In the genomic region with DNA sequence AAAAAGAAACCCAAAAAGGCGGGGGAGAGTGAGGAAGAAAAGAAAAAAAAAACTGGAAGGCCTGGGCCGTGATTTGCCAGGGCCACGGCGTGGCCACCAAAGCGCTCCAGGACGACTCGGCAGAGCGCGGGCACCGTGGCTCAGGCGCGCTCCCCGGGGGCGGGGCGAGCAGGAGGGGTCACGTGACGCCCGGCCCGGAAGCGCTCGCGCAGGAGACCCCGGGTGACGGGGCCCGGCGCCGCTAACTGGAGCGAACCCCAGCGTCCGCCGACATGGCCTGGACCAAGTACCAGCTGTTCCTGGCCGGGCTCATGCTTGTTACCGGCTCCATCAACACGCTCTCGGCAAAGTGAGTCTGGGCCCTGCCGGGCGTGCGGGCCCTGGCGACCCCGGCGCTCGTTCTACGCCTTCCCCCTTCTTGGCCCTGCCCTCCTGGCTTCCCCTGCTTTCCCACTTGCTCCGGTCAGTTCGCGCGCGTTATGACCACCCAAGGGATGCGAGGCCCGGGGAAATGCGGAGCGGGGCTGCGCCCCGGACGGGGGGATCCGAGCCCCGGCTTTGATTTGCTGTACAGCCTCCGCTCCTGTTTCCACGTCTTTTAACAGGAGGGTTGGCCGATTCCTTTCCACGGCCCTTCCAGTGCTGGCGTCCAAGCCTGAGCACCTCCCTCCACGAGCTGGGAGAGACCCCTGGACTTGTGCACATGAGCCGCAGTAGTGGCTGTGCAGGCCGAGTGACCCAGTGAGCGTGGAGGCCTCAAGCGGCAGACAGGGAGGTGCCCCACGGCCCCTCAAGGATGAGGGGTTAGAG, we compare ENCODE assay signal across 8 cellular contexts. TPM values are rescaled to one million over a fixed set of nuclear protein-coding genes. Genes with fewer than 3 reads are reported as not detected.
A peak's percentile ranks its signal among the peaks of the same experiment; 100 is the strongest.
DNase-seq lines count a peak whose midpoint lies in the region; ATAC-seq and TF ChIP-seq lines count a peak whose summit lies in the region.

A gene with protein sequence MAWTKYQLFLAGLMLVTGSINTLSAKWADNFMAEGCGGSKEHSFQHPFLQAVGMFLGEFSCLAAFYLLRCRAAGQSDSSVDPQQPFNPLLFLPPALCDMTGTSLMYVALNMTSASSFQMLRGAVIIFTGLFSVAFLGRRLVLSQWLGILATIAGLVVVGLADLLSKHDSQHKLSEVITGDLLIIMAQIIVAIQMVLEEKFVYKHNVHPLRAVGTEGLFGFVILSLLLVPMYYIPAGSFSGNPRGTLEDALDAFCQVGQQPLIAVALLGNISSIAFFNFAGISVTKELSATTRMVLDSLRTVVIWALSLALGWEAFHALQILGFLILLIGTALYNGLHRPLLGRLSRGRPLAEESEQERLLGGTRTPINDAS (plus strand): TSS at position 207 of the 810 bp plus-strand sequence. CDS start 66 bp downstream, at position 273.

- no peak for TF ChIP-seq CTCF in AG04450 (IDR thresholded peaks at IDR 0.05; ENCODE audit: low read depth, low read length)
- TF ChIP-seq CTCF in liver (IDR thresholded peaks at IDR 0.05; ENCODE audit: low read depth, low read length, missing input control), result no peak

- CTCF ChIA-PET in AG04450 (lab: Charles Lee), result no interaction called here

- peak; percentile 27 for DNase-seq in AG04450 (ENCODE audit: low read depth, low spot score)
- peak; percentile 22 to 83 for DNase-seq in NCI-H446 (lab: John Stamatoyannopoulos, UW)
- peak; percentile 80 to 81 for DNase-seq in activated CD4-positive, alpha-beta T cell treated with anti-CD3 and anti-CD28 coated beads, Interleukin-2, amount 50 U/mL, for 48 hours
- DNase-seq in dermis microvascular lymphatic vessel endothelial cell (ENCODE audit: low read depth in 2 of 2), result peak in 1 of 2 donors; percentile 82
- peak; percentile 85 for DNase-seq in stimulated activated CD4-positive, alpha-beta T cell treated with anti-CD3 and anti-CD28 coated beads, Interleukin-4, amount 100 ng/mL, for 1 hour

- POLR2A ChIA-PET in AG04450 (lab: Yijun Ruan, JAX), result interaction anchor here (0.7 to 1.6 kb wide), 2 partner anchors 11 to 65 kb away, joined by 3 to 6 read pairs; no protein-coding TSS in a partner anchor

- ATAC-seq in GM18867 (IDR thresholded peaks at IDR 0.05; ENCODE audit: unreplicated experiment) (peak; percentile 87), HG03108 (IDR thresholded peaks at IDR 0.05; ENCODE audit: unreplicated experiment) (peak; percentile 83)

- peak within 1 kb of the TSS; percentile 36 to 98 for H3K9ac ChIP-seq in liver (ENCODE audit: low read depth in 1 of 2, low read length in 2 of 2)

- peaks cover 11 to 27% (median 19%) of the 10 kb centered on the region in 4 donors for H3K4me1 ChIP-seq in liver (ENCODE audit: control insufficient read depth in 4 of 4, insufficient read depth in 4 of 4, low read length in 3 of 4)

- WGBS in liver, result under 1% methylated on average over 68 of the region's 68 CpGs

- no peak for TF ChIP-seq RAD21 in liver (IDR thresholded peaks at IDR 0.05)

- H3K36me3 ChIP-seq in liver (ENCODE audit: control insufficient read depth in 4 of 4, insufficient read depth in 3 of 4, low read depth in 1 of 4, low read length in 3 of 4), result no peaks in the 10 kb centered on the region

- H3K27me3 ChIP-seq in AG04450 (ENCODE audit: control insufficient read depth, insufficient read depth, low read length) (no peaks in the 10 kb centered on the region), liver (ENCODE audit: control insufficient read depth in 4 of 4, insufficient read depth in 4 of 4, low read length in 3 of 4) (no peaks in the 10 kb centered on the region)

- H3K4me3 ChIP-seq in AG04450 (ENCODE audit: low read depth, low read length), result peak within 1 kb of the TSS; percentile 97
- H3K4me3 ChIP-seq in liver (ENCODE audit: low read depth in 1 of 3, low read length in 3 of 3), result peak within 1 kb of the TSS; percentile 83 to 96 (median 89)

- H3K9me3 ChIP-seq in AG04450 (ENCODE audit: control insufficient read depth, insufficient read depth, low read length), result no peaks in the 10 kb centered on the region; the same call in 1 of the 2 replicates
- no peaks in the 10 kb centered on the region for H3K9me3 ChIP-seq in liver (ENCODE audit: control insufficient read depth in 4 of 4, low read length in 3 of 4)

- H3K27ac ChIP-seq in AG04450 (ENCODE audit: low read depth, low read length) (peak within 1 kb of the TSS; percentile 81), liver (ENCODE audit: low read depth in 1 of 2, low read length in 2 of 2) (peak within 1 kb of the TSS; percentile 45 to 88)

TF ChIP-seq in liver, 16 proteins besides CTCF, POLR2A, EP300 and RAD21:
- TF ChIP-seq SP1 (IDR thresholded peaks at IDR 0.05) (no peak), GABPA (IDR thresholded peaks at IDR 0.05 in 1 of 2, conservative IDR thresholded peaks at IDR 0.05 in 1 of 2) (peak in 1 of 2 donors; percentile 35)

RNA-seq across cellular contexts. Expression of the gene that starts here (rescaled TPM):
- polyA plus RNA-seq in AG04450 (2011; rRNA removed) (31.4 and 38.8 TPM in 2 replicates), liver (10 to 100 TPM; 18.3 to 19.8 TPM)
- polyA minus RNA-seq in AG04450 (2011; rRNA and poly(A)+ RNA removed), result 78.9 and 99.2 TPM in 2 replicates
- total RNA-seq in dermis microvascular lymphatic vessel endothelial cell (28.6 and 57.0 TPM in 2 replicates), liver (10 to 100 TPM; 11.4 to 30.7 TPM)
